ENCODE assay signal across 9 cellular contexts in the genomic region with DNA sequence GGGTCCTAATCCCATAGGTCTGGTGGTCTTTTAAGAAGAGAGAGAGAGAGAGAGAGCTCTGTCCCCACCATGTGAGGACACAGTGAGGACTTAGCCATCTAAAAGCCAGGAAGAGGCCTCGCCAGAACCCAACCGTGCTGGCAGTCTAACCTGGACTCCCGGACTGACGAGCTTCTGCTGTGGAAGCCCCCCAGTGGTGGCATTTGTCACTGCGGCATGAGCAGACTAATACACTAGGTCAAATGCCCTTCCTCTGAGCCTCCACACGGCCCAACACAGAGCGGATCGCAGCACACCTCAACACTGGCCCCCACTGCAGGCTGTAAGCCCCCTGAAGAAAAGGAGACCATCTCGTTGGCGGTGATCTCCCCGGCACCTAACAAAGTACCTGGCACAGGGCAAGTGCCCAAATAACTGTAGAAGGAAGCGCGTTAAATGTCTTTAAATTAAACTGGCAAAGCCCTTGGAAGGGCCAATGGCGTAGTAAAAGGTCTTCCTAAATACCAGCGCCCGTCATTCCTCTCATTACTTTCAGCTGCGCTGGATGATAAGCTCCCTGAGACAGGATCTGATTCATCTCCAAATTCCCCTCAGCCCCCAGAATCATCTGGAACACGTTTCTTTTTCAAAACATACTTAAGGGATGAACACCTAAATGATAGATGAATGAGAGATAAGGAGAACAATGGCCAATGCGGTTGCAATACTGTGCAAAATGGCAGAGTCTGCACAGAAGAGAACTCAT.
A peak's percentile ranks its signal among the peaks of the same experiment; 100 is the strongest.
DNase-seq lines count a peak whose midpoint lies in the region; ATAC-seq, FAIRE-seq and TF ChIP-seq lines count a peak whose summit lies in the region.
"Had no signal": no experiment of that assay in that cellular context is flagged by ENCODE, and none has a peak within 500 bp of the region (broad histone marks: within the 10 kb centered on the region; RNA-seq: fewer than 3 reads in every experiment).

No MANE protein-coding gene starts in this region.

- H3K27ac Mint-ChIP-seq in CD4-positive, alpha-beta T cell, result no peak overlapping the region
- H3K27ac Mint-ChIP-seq in naive thymus-derived CD4-positive, alpha-beta T cell, result peak overlapping the region in 3 of 9 donors; percentile 19 to 62 (median 25)
- H3K27ac Mint-ChIP-seq: T-helper 1 cell treated with Interleukin-12 subunit alpha and Interleukin-12 subunit beta and Interleukin-4 antibody, amounts not matched to agents 30 μg/mL and 1 μg/mL, for 36 hours had no signal

- intact Hi-C loops in CD4-positive, alpha-beta T cell (cut with DNase I, micrococcal nuclease), result loop anchor here in 1 of 2 experiments (1.0 kb wide), 1 partner anchor 42 kb away; no protein-coding TSS in a partner anchor
- intact Hi-C loops in endothelial cell of umbilical vein (cut with micrococcal nuclease), result loop anchor here (1.0 kb wide), 8 partner anchors 16 to 143 kb away; no protein-coding TSS in a partner anchor
- intact Hi-C loops in naive thymus-derived CD4-positive, alpha-beta T cell (cut with micrococcal nuclease), result loop anchor here (1.0 kb wide), 5 partner anchors 11 to 143 kb away; a partner anchor contains a TSS

- peak; percentile 89 for FAIRE-seq in endothelial cell of umbilical vein (lab: Jason Lieb, UNC)

- peak; percentile 89 for ATAC-seq in CD4-positive, alpha-beta T cell (ENCODE audit: poor library complexity)
- ATAC-seq in GM21515 (IDR thresholded peaks at IDR 0.05; ENCODE audit: unreplicated experiment), result peak; percentile 68
- peak; percentile 84 for ATAC-seq in naive thymus-derived CD4-positive, alpha-beta T cell

- POLR2A ChIA-PET in CD4-positive, alpha-beta T cell (lab: Charles Lee), result interaction anchor here (0.7 to 1.4 kb wide), 4 partner anchors 10 to 95 kb away, joined by 3 to 7 read pairs (median 4); a partner anchor contains a TSS
- POLR2A ChIA-PET in endothelial cell of umbilical vein (lab: Charles Lee), result interaction anchor here (0.6 to 1.4 kb wide), 7 partner anchors 13 to 93 kb away, joined by 3 to 13 read pairs (median 3); no protein-coding TSS in a partner anchor
- POLR2A ChIA-PET in naive thymus-derived CD4-positive, alpha-beta T cell (lab: Charles Lee), result interaction anchor here (0.6 to 2.1 kb wide), 4 partner anchors 11 to 127 kb away, joined by 3 to 6 read pairs (median 4); no protein-coding TSS in a partner anchor

- CTCF ChIA-PET in CD4-positive, alpha-beta T cell (lab: Charles Lee), result interaction anchor here (0.6 to 3.1 kb wide), 12 partner anchors 10 to 144 kb away, joined by 3 to 15 read pairs (median 7); no protein-coding TSS in a partner anchor
- CTCF ChIA-PET in endothelial cell of umbilical vein (lab: Charles Lee), result interaction anchor here (0.7 to 5.7 kb wide), 26 partner anchors 9 to 143 kb away, joined by 3 to 212 read pairs (median 8); a partner anchor contains a TSS
- CTCF ChIA-PET in naive thymus-derived CD4-positive, alpha-beta T cell (lab: Charles Lee), result interaction anchor here (0.8 to 1.7 kb wide), 13 partner anchors 10 to 144 kb away, joined by 3 to 7 read pairs (median 4); no protein-coding TSS in a partner anchor

- no peak overlapping the region for H2AFZ ChIP-seq in endothelial cell of umbilical vein (ENCODE audit: low read depth, low read length)

- no peaks in the 10 kb centered on the region for H3K9me3 ChIP-seq in CD4-positive, alpha-beta T cell (ENCODE audit: control insufficient read depth, low read length)
- no peaks in the 10 kb centered on the region for H3K9me3 ChIP-seq in endothelial cell of umbilical vein (replicated peaks; ENCODE audit: control insufficient read depth, insufficient read depth, low read length)
- H3K9me3 ChIP-seq in naive thymus-derived CD4-positive, alpha-beta T cell (ENCODE audit: control insufficient read depth in 2 of 3, low read length in 3 of 3), result no peaks in the 10 kb centered on the region

- TF ChIP-seq POLR2A in endothelial cell of umbilical vein (IDR thresholded peaks at IDR 0.05; ENCODE audit: low read depth, low read length), result peak; percentile 81

- H3K9me3 Mint-ChIP-seq in CD4-positive, alpha-beta T cell, result no peaks in the 10 kb centered on the region
- H3K9me3 Mint-ChIP-seq in naive thymus-derived CD4-positive, alpha-beta T cell, result no peaks in the 10 kb centered on the region
- H3K9me3 Mint-ChIP-seq: T-helper 1 cell treated with Interleukin-12 subunit alpha and Interleukin-12 subunit beta and Interleukin-4 antibody, amounts not matched to agents 30 μg/mL and 1 μg/mL, for 36 hours had no signal

- peaks cover 50% of the 10 kb centered on the region for H3K36me3 Mint-ChIP-seq in CD4-positive, alpha-beta T cell (ENCODE audit: low read depth)
- H3K36me3 Mint-ChIP-seq in naive thymus-derived CD4-positive, alpha-beta T cell, result peaks cover 10 to 46% (median 16%) of the 10 kb centered on the region in 5 donors

- dilution Hi-C loops in endothelial cell of umbilical vein (cut with MboI; ENCODE audit: extremely low pct_ligation_motif_present, low sequenced_read_pairs), result no loop called here

- TF ChIP-seq CTCF in CD4-positive, alpha-beta T cell (IDR thresholded peaks at IDR 0.05), result peak; percentile 76
- TF ChIP-seq CTCF in endothelial cell of umbilical vein (IDR thresholded peaks at IDR 0.05; ENCODE audit: extremely low read depth in 1 of 2, insufficient read depth in 1 of 2, low read depth in 1 of 2, low read length in 2 of 2), result peak; percentile 80 to 86

- peak overlapping the region in 1 of 3 experiments; percentile 24 for H3K4me3 ChIP-seq in endothelial cell of umbilical vein (replicated peaks in 1 of 3; ENCODE audit: insufficient read depth in 1 of 3, low read depth in 1 of 3, low read length in 3 of 3)
- H3K4me3 ChIP-seq in naive thymus-derived CD4-positive, alpha-beta T cell (ENCODE audit: low read length), result no peak overlapping the region

- no peaks in the 10 kb centered on the region for H4K20me1 ChIP-seq in endothelial cell of umbilical vein (replicated peaks; ENCODE audit: control insufficient read depth, extremely low read depth, insufficient read depth, low read length)

- H3K36me3 ChIP-seq in endothelial cell of umbilical vein (ENCODE audit: control insufficient read depth in 2 of 2, extremely low read depth in 1 of 2, insufficient read depth in 2 of 2, low read length in 2 of 2), result peaks cover 2 to 10% of the 10 kb centered on the region in 2 experiments
- H3K36me3 ChIP-seq in naive thymus-derived CD4-positive, alpha-beta T cell (ENCODE audit: control insufficient read depth in 2 of 3, insufficient read depth in 3 of 3, low read length in 3 of 3), result peaks cover 0 to 5% (median 0%) of the 10 kb centered on the region in 3 experiments

- peaks cover 70% of the 10 kb centered on the region for H3K79me2 ChIP-seq in endothelial cell of umbilical vein (ENCODE audit: control insufficient read depth, insufficient read depth, low read length)

- peak; percentile 50 to 77 (median 64) for DNase-seq in CD4-positive, alpha-beta T cell
- DNase-seq in NCI-H510A (lab: John Stamatoyannopoulos, UW), result peak; percentile 14
- peak; percentile 28 to 63 for DNase-seq in activated CD8-positive, alpha-beta memory T cell treated with anti-CD3 and anti-CD28 coated beads for 1 hour (ENCODE audit: extremely low read depth in 1 of 2, low read depth in 1 of 2)
- DNase-seq in endothelial cell of umbilical vein (ENCODE audit: low read depth, low spot score), result peak; percentile 96
- DNase-seq in naive thymus-derived CD4-positive, alpha-beta T cell, result peak; percentile 12 to 66 (median 42)
- DNase-seq in stimulated activated CD8-positive, alpha-beta memory T cell treated with anti-CD3 and anti-CD28 coated beads, Interleukin-7, amount 100 ng/mL, for 48 hours (ENCODE audit: extremely low read depth in 1 of 2, low read depth in 1 of 2), result peak; percentile 45 to 68
- no peak for DNase-seq in GDM1 (lab: John Stamatoyannopoulos, UW)

- no peak overlapping the region for H3K27ac ChIP-seq in CD4-positive, alpha-beta T cell (ENCODE audit: low read depth, low read length)
- H3K27ac ChIP-seq in endothelial cell of umbilical vein (ENCODE audit: insufficient read depth, low read depth, low read length), result peak overlapping the region; percentile 98
- no peak overlapping the region for H3K27ac ChIP-seq in naive thymus-derived CD4-positive, alpha-beta T cell (ENCODE audit: low read depth, low read length)

- H3K4me1 Mint-ChIP-seq in CD4-positive, alpha-beta T cell (ENCODE audit: low read depth), result peaks cover 32% of the 10 kb centered on the region
- peaks cover 17 to 49% (median 44%) of the 10 kb centered on the region in 7 donors for H3K4me1 Mint-ChIP-seq in naive thymus-derived CD4-positive, alpha-beta T cell

- no peaks in the 10 kb centered on the region for H3K27me3 ChIP-seq in CD4-positive, alpha-beta T cell (ENCODE audit: control insufficient read depth, insufficient read depth, low read length)
- H3K27me3 ChIP-seq in endothelial cell of umbilical vein (ENCODE audit: control insufficient read depth in 2 of 2, insufficient read depth in 2 of 2, low read length in 2 of 2), result no peaks in the 10 kb centered on the region
- no peaks in the 10 kb centered on the region for H3K27me3 ChIP-seq in naive thymus-derived CD4-positive, alpha-beta T cell (ENCODE audit: control insufficient read depth in 2 of 2, insufficient read depth in 2 of 2, low read length in 2 of 2)

- BruUV-seq in endothelial cell of umbilical vein (replicated peaks; lab: Mats Ljungman, UMichigan), result TSS peak; percentile 6

- no peak overlapping the region for H3K4me3 Mint-ChIP-seq in CD4-positive, alpha-beta T cell
- peak overlapping the region in 2 of 10 donors; percentile 1 to 45 for H3K4me3 Mint-ChIP-seq in naive thymus-derived CD4-positive, alpha-beta T cell
- H3K4me3 Mint-ChIP-seq: T-helper 1 cell treated with Interleukin-12 subunit alpha and Interleukin-12 subunit beta and Interleukin-4 antibody, amounts not matched to agents 30 μg/mL and 1 μg/mL, for 36 hours had no signal

- H3K9ac ChIP-seq in endothelial cell of umbilical vein (replicated peaks; ENCODE audit: extremely low read depth, insufficient read depth, low read length), result peak overlapping the region; percentile 84

- H3K4me2 ChIP-seq in endothelial cell of umbilical vein (ENCODE audit: insufficient read depth, low read length), result peak overlapping the region; percentile 58

- no peaks in the 10 kb centered on the region for H3K27me3 Mint-ChIP-seq in CD4-positive, alpha-beta T cell
- H3K27me3 Mint-ChIP-seq in naive thymus-derived CD4-positive, alpha-beta T cell, result no peaks in the 10 kb centered on the region

- no peaks in the 10 kb centered on the region for H3K9me1 ChIP-seq in endothelial cell of umbilical vein (replicated peaks; ENCODE audit: control insufficient read depth, extremely low read depth, insufficient read depth, low read length)

- H3K4me1 ChIP-seq in endothelial cell of umbilical vein (ENCODE audit: control insufficient read depth, extremely low read depth, insufficient read depth, low read length), result peaks cover 60% of the 10 kb centered on the region
- peaks cover 4 to 6% of the 10 kb centered on the region in 2 donors for H3K4me1 ChIP-seq in naive thymus-derived CD4-positive, alpha-beta T cell (ENCODE audit: control insufficient read depth in 2 of 2, insufficient read depth in 2 of 2, low read length in 2 of 2)

TF ChIP-seq in endothelial cell of umbilical vein, 7 proteins besides CTCF, POLR2A, EP300 and RAD21 (continues in another document):
- TF ChIP-seq EZH2 (IDR thresholded peaks at IDR 0.05; ENCODE audit: borderline replicate concordance, low read depth, low read length, severe bottlenecking), result no peak
- peak; percentile 30 for TF ChIP-seq MYC (IDR thresholded peaks at IDR 0.05; ENCODE audit: low read depth, low read length)
- TF ChIP-seq GATA2 (IDR thresholded peaks at IDR 0.05; ENCODE audit: insufficient read depth, insufficient read length, low read depth, low read length), result peak; percentile 99
